In the genomic region with DNA sequence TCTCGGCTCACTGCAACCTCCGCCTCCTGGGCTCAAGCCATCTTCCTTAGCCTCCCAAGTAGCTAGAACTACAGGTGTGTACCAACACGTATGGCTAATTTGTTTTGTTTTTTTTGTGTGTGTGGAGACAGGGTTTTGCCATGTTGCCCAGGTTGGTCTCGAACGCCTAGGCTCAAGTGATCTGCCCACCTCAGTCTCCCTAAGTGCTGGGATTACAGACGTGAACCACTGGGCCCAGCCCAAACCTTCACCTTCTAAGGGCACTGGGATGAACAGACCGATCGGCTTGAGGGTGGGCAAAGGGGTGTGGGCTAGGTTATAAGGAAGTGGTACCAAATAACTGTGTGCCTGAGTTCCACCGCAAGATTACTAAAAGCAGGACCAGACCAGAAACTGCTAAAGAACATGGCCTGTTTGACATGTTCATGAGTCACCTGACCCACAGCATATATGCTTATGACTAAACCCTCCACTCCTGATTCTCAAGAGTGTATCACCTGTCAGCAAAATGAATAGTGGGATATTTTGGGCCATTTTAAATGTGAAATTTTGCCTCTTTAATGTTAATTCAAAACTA, we compare ENCODE assay signal across 9 cellular contexts. TPM values are rescaled to one million over a fixed set of nuclear protein-coding genes. Genes with fewer than 3 reads are reported as not detected.
DNase-seq lines count a peak whose midpoint lies in the region; ATAC-seq lines count a peak whose summit lies in the region.
"Had no signal": no experiment of that assay in that cellular context is flagged by ENCODE, and none has a peak within 500 bp of the region (broad histone marks: within the 10 kb centered on the region; RNA-seq: fewer than 3 reads in every experiment).

No MANE protein-coding gene starts in this region.

- DNase-seq in stimulated activated CD4-positive, alpha-beta T cell treated with anti-CD3 and anti-CD28 coated beads, Interleukin-1b, Interleukin-23, amount 100 ng/mL, for 48 hours: peak; percentile 27
- no peak for DNase-seq in stimulated activated CD4-positive, alpha-beta T cell treated with anti-CD3 and anti-CD28 coated beads, Interleukin-4, amount 100 ng/mL, for 1 hour
- DNase-seq in ureter (ENCODE audit: low spot score): peak; percentile 33
- DNase-seq: MV-4-11 had no signal

- ATAC-seq in HG03342 (IDR thresholded peaks at IDR 0.05; ENCODE audit: unreplicated experiment): no peak

RNA-seq across cellular contexts. Expression of a gene that starts 8.1 kb away (rescaled TPM):
- 237 TPM for total RNA-seq in ureter

RNA-seq across cellular contexts. Expression of a gene that starts 8.2 kb away (rescaled TPM):
- 48.8 TPM for total RNA-seq in ureter

RNA-seq across cellular contexts. Expression of a gene that starts 8.4 kb away (rescaled TPM):
- 55.1 TPM for total RNA-seq in ureter

RNA-seq across cellular contexts. Expression of a gene that starts 30.2 kb away (rescaled TPM):
- 74.6 TPM for total RNA-seq in ureter

RNA-seq across cellular contexts. Expression of a gene that starts 37.9 kb away (rescaled TPM):
- total RNA-seq in ureter: not detected
- total RNA-seq: CD4-positive, CD25-positive, alpha-beta regulatory T cell; dermis microvascular lymphatic vessel endothelial cell; mononuclear cell; T-helper 2 cell treated with Interferon-gamma antibody and Interleukin-4, amounts not matched to agents 100 ng/mL and 5 ng/mL, for 36 hours had no signal
